ENCODE assay signal across 13 cellular contexts in the genomic region with DNA sequence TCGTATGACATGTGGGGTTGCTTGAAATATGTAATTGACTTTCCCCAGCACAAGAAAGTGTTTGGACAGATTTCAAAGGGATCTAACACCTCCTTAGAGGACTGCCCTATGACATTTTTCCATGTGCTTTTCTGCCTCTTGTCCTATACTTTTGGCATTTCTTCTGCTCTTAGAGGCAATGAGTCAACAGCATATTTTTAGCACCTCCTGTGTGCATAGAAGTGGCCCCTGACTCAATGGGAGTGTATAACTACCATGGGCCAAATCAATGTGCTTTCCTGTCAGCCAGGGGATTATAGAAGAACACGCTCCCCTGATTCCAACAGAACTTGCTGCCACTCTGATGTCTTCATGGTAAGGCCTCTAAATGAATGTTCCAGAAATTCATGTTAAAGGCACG. TPM values are rescaled to one million over a fixed set of nuclear protein-coding genes. Genes with fewer than 3 reads are reported as not detected.
"Had no signal": no experiment of that assay in that cellular context is flagged by ENCODE, and none has a peak within 500 bp of the region (broad histone marks: within the 10 kb centered on the region; RNA-seq: fewer than 3 reads in every experiment).

No MANE protein-coding gene starts in this region.

RNA-seq across cellular contexts. Expression of gene PGM5, which starts 4.7 kb away (rescaled TPM):
- total RNA-seq: activated CD4-positive, alpha-beta memory T cell treated with anti-CD3 and anti-CD28 coated beads, Interleukin-2, amount 10 ng/mL, durations not matched to agents 7 days and 5 days; activated CD4-positive, alpha-beta T cell treated with anti-CD3 and anti-CD28 coated beads for 36 hours; activated CD4-positive, alpha-beta T cell treated with anti-CD3 and anti-CD28 coated beads, Interleukin-2, amount 10 ng/mL, durations not matched to agents 7 days and 5 days; activated CD8-positive, alpha-beta memory T cell treated with anti-CD3 and anti-CD28 coated beads, Interleukin-2, amount 10 ng/mL, durations not matched to agents 7 days and 5 days; activated CD8-positive, alpha-beta T cell treated with anti-CD3 and anti-CD28 coated beads, Interleukin-2, amount 10 ng/mL, durations not matched to agents 7 days and 5 days; activated naive CD8-positive, alpha-beta T cell treated with anti-CD3 and anti-CD28 coated beads, Interleukin-2, amount 10 ng/mL, durations not matched to agents 7 days and 5 days; activated T-helper 2 cell treated with anti-CD3 and anti-CD28 coated beads, Interferon-gamma antibody, Interleukin-2, Interleukin-4, amounts not matched to agents 10 μg/mL and 5 μg/mL and 100 μg/mL, durations not matched to agents 14 hours and 24 hours and 36 hours; T-helper 1 cell treated with Interleukin-12 subunit alpha and Interleukin-12 subunit beta and Interleukin-4 antibody, amounts not matched to agents 30 ng/mL and 1 ng/mL, for 36 hours; T-helper 2 cell treated with Interferon-gamma antibody and Interleukin-4, amounts not matched to agents 100 ng/mL and 5 ng/mL, for 36 hours had no signal

RNA-seq across cellular contexts. Expression of gene FOXD4L3, which starts 49.1 kb away (rescaled TPM):
- total RNA-seq: activated CD4-positive, alpha-beta memory T cell treated with anti-CD3 and anti-CD28 coated beads, Interleukin-2, amount 10 ng/mL, durations not matched to agents 7 days and 5 days; activated CD4-positive, alpha-beta T cell treated with anti-CD3 and anti-CD28 coated beads for 36 hours; activated naive CD8-positive, alpha-beta T cell treated with anti-CD3 and anti-CD28 coated beads, Interleukin-2, amount 10 ng/mL, durations not matched to agents 7 days and 5 days; activated T-helper 2 cell treated with anti-CD3 and anti-CD28 coated beads, Interferon-gamma antibody, Interleukin-2, Interleukin-4, amounts not matched to agents 10 μg/mL and 5 μg/mL and 100 μg/mL, durations not matched to agents 14 hours and 24 hours and 36 hours; ascending aorta; bronchial epithelial cell; T-helper 17 cell; T-helper 2 cell treated with Interferon-gamma antibody and Interleukin-4, amounts not matched to agents 100 ng/mL and 5 ng/mL, for 36 hours; WTC11 had no signal
